ENCODE assay signal across 8 cellular contexts in the genomic region with DNA sequence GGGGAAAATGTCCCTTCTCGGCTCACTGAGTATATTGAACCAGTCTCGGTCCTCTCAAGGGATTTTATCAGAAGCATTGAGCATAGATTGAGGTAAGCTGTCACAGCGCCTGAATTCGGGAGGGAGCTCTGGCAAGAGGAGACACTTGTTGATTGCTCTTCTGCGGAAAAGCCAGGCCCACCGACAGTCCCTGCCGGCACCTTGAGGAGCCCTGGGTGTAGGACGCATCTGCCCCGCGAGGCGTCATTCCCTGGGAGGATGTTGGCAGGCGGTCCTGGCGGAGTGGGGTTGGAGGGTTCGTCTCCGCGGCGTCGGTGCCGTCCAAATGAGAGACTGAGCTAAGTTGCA. TPM values are rescaled to one million over a fixed set of nuclear protein-coding genes. Genes with fewer than 3 reads are reported as not detected.
A peak's percentile ranks its signal among the peaks of the same experiment; 100 is the strongest.
DNase-seq lines count a peak whose midpoint lies in the region; ATAC-seq and TF ChIP-seq lines count a peak whose summit lies in the region.

No MANE protein-coding gene starts in this region.

- peaks cover 15% of the 10 kb centered on the region for H3K4me1 ChIP-seq in mucosa of descending colon (ENCODE audit: low read depth)

- peak; percentile 5 for ATAC-seq in mucosa of descending colon
- no peak for ATAC-seq in stimulated activated naive CD8-positive, alpha-beta T cell treated with anti-CD3 and anti-CD28 coated beads, Interleukin-15, Interleukin-2, amounts not matched to agents 100 U/mL and 50 U/mL, for 24 hours
- ATAC-seq in GM18520 (IDR thresholded peaks at IDR 0.05; ENCODE audit: unreplicated experiment) = no peak
- no peak for ATAC-seq in HG02970 (IDR thresholded peaks at IDR 0.05; ENCODE audit: low FRiP score, unreplicated experiment)

- H3K4me3 ChIP-seq in mucosa of descending colon = peak overlapping the region; percentile 89

- TF ChIP-seq CTCF in mucosa of descending colon (IDR thresholded peaks at IDR 0.05) = no peak

- no peak for TF ChIP-seq POLR2A in erythroblast (IDR thresholded peaks at IDR 0.05; ENCODE audit: low read length)

- H3K36me3 ChIP-seq in mucosa of descending colon (ENCODE audit: low read depth) = no peaks in the 10 kb centered on the region

- no peaks in the 10 kb centered on the region for H3K9me3 Mint-ChIP-seq in activated T-cell treated with anti-CD3 and anti-CD28 coated beads, Interleukin-2, amount 50 U/mL, for 24 hours

- H3K4me1 Mint-ChIP-seq in activated T-cell treated with anti-CD3 and anti-CD28 coated beads, Interleukin-2, amount 50 U/mL, for 24 hours (ENCODE audit: low read depth) = peaks cover 64% of the 10 kb centered on the region

- no peaks in the 10 kb centered on the region for H3K9me3 ChIP-seq in mucosa of descending colon

- H3K27me3 Mint-ChIP-seq in activated T-cell treated with anti-CD3 and anti-CD28 coated beads, Interleukin-2, amount 50 U/mL, for 24 hours = no peaks in the 10 kb centered on the region

- intact Hi-C loops in mucosa of descending colon (cut with DNase I, micrococcal nuclease) = no loop called here

- peak; percentile 75 for DNase-seq in GM03348 (ENCODE audit: low spot score)
- peak; percentile 10 for DNase-seq in MV-4-11 (lab: John Stamatoyannopoulos, UW)
- DNase-seq in activated T-cell treated with anti-CD3 and anti-CD28 coated beads, Interleukin-2, amount 50 U/mL, for 24 hours = peak; percentile 62
- DNase-seq in erythroblast (lab: John Stamatoyannopoulos, UW) = peak; percentile 76 to 87
- peak; percentile 41 to 77 (median 69) for DNase-seq in mucosa of descending colon
- peak; percentile 58 for DNase-seq in stimulated activated naive CD8-positive, alpha-beta T cell treated with anti-CD3 and anti-CD28 coated beads, Interleukin-15, Interleukin-2, amounts not matched to agents 100 U/mL and 50 U/mL, for 24 hours

- H3K36me3 Mint-ChIP-seq in activated T-cell treated with anti-CD3 and anti-CD28 coated beads, Interleukin-2, amount 50 U/mL, for 24 hours (ENCODE audit: low read depth) = peaks cover 34% of the 10 kb centered on the region

- H3K4me3 Mint-ChIP-seq in activated T-cell treated with anti-CD3 and anti-CD28 coated beads, Interleukin-2, amount 50 U/mL, for 24 hours = peak overlapping the region; percentile 97

- peak overlapping the region; percentile 100 for H3K27ac Mint-ChIP-seq in activated T-cell treated with anti-CD3 and anti-CD28 coated beads, Interleukin-2, amount 50 U/mL, for 24 hours

RNA-seq across cellular contexts. Expression of gene FBXO9, which starts 0.8 kb away (rescaled TPM):
- total RNA-seq in mucosa of descending colon = 100 to 1,000 TPM in 1 of 3 donors, 10 to 100 TPM in 2; 80.3 to 100 (median 80.4) TPM

RNA-seq across cellular contexts. Expression of gene CILK1, which starts 4.4 kb away (rescaled TPM):
- total RNA-seq in mucosa of descending colon = 10 to 100 TPM; 17.6 to 23.3 (median 18.7) TPM

Comparison
In these comparisons a context has a peak if more than half of its experiments do, and no peak if none do; other contexts are left out.
1. DNase-seq: peak in every context shown above with its lines; median percentile 82 in erythroblast; 75 in GM03348; 69 in mucosa of descending colon; 62 in activated T-cell treated with anti-CD3 and anti-CD28 coated beads, Interleukin-2, amount 50 U/mL, for 24 hours; 58 in stimulated activated naive CD8-positive, alpha-beta T cell treated with anti-CD3 and anti-CD28 coated beads, Interleukin-15, Interleukin-2, amounts not matched to agents 100 U/mL and 50 U/mL, for 24 hours; 10 in MV-4-11.